Comparison of ENCODE assay signal across 1 cellular context in genomic region chr6:26576929-26577719, GRCh38.
A peak's percentile ranks its signal among the peaks of the same experiment; 100 is the strongest.
TF ChIP-seq lines count a peak whose summit lies in the region.

No MANE protein-coding gene starts in this region.

TF ChIP-seq in K562, 482 proteins besides CTCF, POLR2A, EP300 and RAD21 (continued from another document and continues in another):
- TF ChIP-seq STAT6 (CRISPR knock-in tag; IDR thresholded peaks at IDR 0.05) = no peak
- no peak for TF ChIP-seq SRSF3 (IDR thresholded peaks at IDR 0.05; ENCODE audit: insufficient read depth, low read length)
- no peak for TF ChIP-seq GATAD2A (IDR thresholded peaks at IDR 0.05)
- no peak for TF ChIP-seq ZNF224 (CRISPR knock-in tag; IDR thresholded peaks at IDR 0.05)
- TF ChIP-seq TSC22D4 (tag; IDR thresholded peaks at IDR 0.05) = no peak
- no peak for TF ChIP-seq PML (IDR thresholded peaks at IDR 0.05; ENCODE audit: low read length)
- no peak for TF ChIP-seq TAF15 (IDR thresholded peaks at IDR 0.05; ENCODE audit: low read depth, low read length)
- 0 out of 2 replicates have a peak, but pooled peaks have one; percentile 0 for TF ChIP-seq PHF8 (IDR thresholded peaks at IDR 0.05; ENCODE audit: borderline replicate concordance, low read length)
- TF ChIP-seq CREB3 (tag; conservative IDR thresholded peaks at IDR 0.05; ENCODE audit: low read depth) = no peak
- TF ChIP-seq ZBTB17 (CRISPR knock-in tag; IDR thresholded peaks at IDR 0.05) = no peak
- TF ChIP-seq ZFP36 (IDR thresholded peaks at IDR 0.05; ENCODE audit: low read depth, low read length, partially characterized antibody) = peak; percentile 41
- no peak; the same call in 1 of the 2 replicates for TF ChIP-seq DEAF1 (CRISPR knock-in tag; IDR thresholded peaks at IDR 0.05)
- no peak for TF ChIP-seq ZC3H8 (IDR thresholded peaks at IDR 0.05)
- TF ChIP-seq GTF2A2 (tag; IDR thresholded peaks at IDR 0.05) = no peak
- 0 out of 2 replicates have a peak, but pooled peaks have one; percentile 19 for TF ChIP-seq PHB (CRISPR knock-in tag; IDR thresholded peaks at IDR 0.05)
- no peak for TF ChIP-seq ZNF668 (CRISPR knock-in tag; IDR thresholded peaks at IDR 0.05)
- TF ChIP-seq CHD1 (IDR thresholded peaks at IDR 0.05; ENCODE audit: low read length) = no peak
- TF ChIP-seq HNRNPL (IDR thresholded peaks at IDR 0.05; ENCODE audit: low read depth, low read length) = no peak
- TF ChIP-seq RB1 (IDR thresholded peaks at IDR 0.05; ENCODE audit: low read depth) = peak; percentile 79
- TF ChIP-seq BCL6 (CRISPR knock-in tag; IDR thresholded peaks at IDR 0.05) = no peak
- no peak for TF ChIP-seq ZC3H4 (CRISPR knock-in tag; IDR thresholded peaks at IDR 0.05; ENCODE audit: borderline replicate concordance)
- TF ChIP-seq BCOR (IDR thresholded peaks at IDR 0.05) = 0 out of 2 replicates have a peak, but pooled peaks have one; percentile 55
- TF ChIP-seq THAP12 (CRISPR knock-in tag; IDR thresholded peaks at IDR 0.05) = no peak
- TF ChIP-seq ZNF511 (CRISPR knock-in tag; IDR thresholded peaks at IDR 0.05) = no peak
- TF ChIP-seq PPARD (CRISPR knock-in tag; IDR thresholded peaks at IDR 0.05) = no peak
- no peak for TF ChIP-seq GTF2F1 (IDR thresholded peaks at IDR 0.05; ENCODE audit: low read depth, low read length)
- TF ChIP-seq TGIF2 (CRISPR knock-in tag; IDR thresholded peaks at IDR 0.05) = no peak; the same call in 1 of the 2 replicates
- no peak for TF ChIP-seq HNRNPH1 (optimal IDR thresholded peaks at IDR 0.05; ENCODE audit: low read depth, low read length)
- TF ChIP-seq CXXC5 (CRISPR knock-in tag; IDR thresholded peaks at IDR 0.05) = peak; percentile 84
- TF ChIP-seq PKNOX1 (IDR thresholded peaks at IDR 0.05) = peak; percentile 61
- no peak for TF ChIP-seq NFIX (CRISPR knock-in tag; IDR thresholded peaks at IDR 0.05; ENCODE audit: low read depth)
- no peak for TF ChIP-seq E2F3 (CRISPR knock-in tag; IDR thresholded peaks at IDR 0.05)
- no peak for TF ChIP-seq USF2 (CRISPR knock-in tag; IDR thresholded peaks at IDR 0.05)
- no peak; the same call in 1 of the 2 replicates for TF ChIP-seq KLF16 (IDR thresholded peaks at IDR 0.05)
- no peak for TF ChIP-seq TFAM (CRISPR knock-in tag; conservative IDR thresholded peaks at IDR 0.05)
- TF ChIP-seq MIER1 (IDR thresholded peaks at IDR 0.05; ENCODE audit: low read depth) = 0 out of 2 replicates have a peak, but pooled peaks have one; percentile 29
- TF ChIP-seq ZNF347 (CRISPR knock-in tag; IDR thresholded peaks at IDR 0.05; ENCODE audit: low read depth) = no peak
- no peak for TF ChIP-seq TCF15 (CRISPR knock-in tag; IDR thresholded peaks at IDR 0.05)
- TF ChIP-seq CSDE1 (IDR thresholded peaks at IDR 0.05) = peak in 1 of 2 experiments; percentile 86; a peak in 2 of 4 replicates
- TF ChIP-seq RBM14 (IDR thresholded peaks at IDR 0.05; ENCODE audit: borderline replicate concordance, insufficient read depth, low read depth, low read length) = no peak
- no peak for TF ChIP-seq NFYB (IDR thresholded peaks at IDR 0.05; ENCODE audit: extremely low read depth, insufficient read length)
- no peak for TF ChIP-seq HDAC8 (tag; IDR thresholded peaks at IDR 0.05)
- peak; percentile 9 for TF ChIP-seq NEUROD1 (IDR thresholded peaks at IDR 0.05; ENCODE audit: borderline replicate concordance, low read depth, low read length, partially characterized antibody)
- TF ChIP-seq ZZZ3 (IDR thresholded peaks at IDR 0.05) = no peak
- 0 out of 2 replicates have a peak, but pooled peaks have one; percentile 66 for TF ChIP-seq ETS1 (conservative IDR thresholded peaks at IDR 0.05; ENCODE audit: control insufficient read depth, low read depth, low read length)
- no peak for TF ChIP-seq ZNF778 (CRISPR knock-in tag; IDR thresholded peaks at IDR 0.05)
- no peak; the same call in 1 of the 2 replicates for TF ChIP-seq HES1 (IDR thresholded peaks at IDR 0.05; ENCODE audit: low read depth)
- peak; percentile 76 to 87; a peak in 3 of 4 replicates for TF ChIP-seq ARNT (IDR thresholded peaks at IDR 0.05)
- no peak for TF ChIP-seq BRCA1 (IDR thresholded peaks at IDR 0.05)
- TF ChIP-seq BRCA1 (CRISPR knock-in tag; IDR thresholded peaks at IDR 0.05) = no peak
- TF ChIP-seq RBM15 (IDR thresholded peaks at IDR 0.05; ENCODE audit: insufficient read depth, low read length) = no peak
- no peak for TF ChIP-seq ZNF282 (CRISPR knock-in tag; IDR thresholded peaks at IDR 0.05)
- peak; percentile 52; the same call in 1 of the 2 replicates for TF ChIP-seq NCOA1 (IDR thresholded peaks at IDR 0.05; ENCODE audit: low read depth)
- no peak for TF ChIP-seq SIN3A (IDR thresholded peaks at IDR 0.05; ENCODE audit: borderline replicate concordance in 2 of 2, control insufficient read depth in 1 of 2, low read depth in 2 of 2, low read length in 2 of 2)
- peak; percentile 8; the same call in 1 of the 2 replicates for TF ChIP-seq STAT5A (IDR thresholded peaks at IDR 0.05; ENCODE audit: borderline replicate concordance, low read length)
- TF ChIP-seq NR2C2 (CRISPR knock-in tag; IDR thresholded peaks at IDR 0.05) = no peak
- 0 out of 2 replicates have a peak, but pooled peaks have one; percentile 13 for TF ChIP-seq NR2C2 (tag; IDR thresholded peaks at IDR 0.05)
- TF ChIP-seq BACH1 (tag; IDR thresholded peaks at IDR 0.05) = no peak
- TF ChIP-seq SREBF2 (CRISPR knock-in tag; IDR thresholded peaks at IDR 0.05) = 0 out of 2 replicates have a peak, but pooled peaks have one; percentile 88
- TF ChIP-seq ZKSCAN8 (CRISPR knock-in tag; IDR thresholded peaks at IDR 0.05) = no peak; the same call in 1 of the 2 replicates
- no peak for TF ChIP-seq THAP7 (CRISPR knock-in tag; IDR thresholded peaks at IDR 0.05)
- TF ChIP-seq ZNF764 (CRISPR knock-in tag; IDR thresholded peaks at IDR 0.05; ENCODE audit: low read depth) = peak; percentile 83
